ENCODE assay signal across 8 cellular contexts in the genomic region with DNA sequence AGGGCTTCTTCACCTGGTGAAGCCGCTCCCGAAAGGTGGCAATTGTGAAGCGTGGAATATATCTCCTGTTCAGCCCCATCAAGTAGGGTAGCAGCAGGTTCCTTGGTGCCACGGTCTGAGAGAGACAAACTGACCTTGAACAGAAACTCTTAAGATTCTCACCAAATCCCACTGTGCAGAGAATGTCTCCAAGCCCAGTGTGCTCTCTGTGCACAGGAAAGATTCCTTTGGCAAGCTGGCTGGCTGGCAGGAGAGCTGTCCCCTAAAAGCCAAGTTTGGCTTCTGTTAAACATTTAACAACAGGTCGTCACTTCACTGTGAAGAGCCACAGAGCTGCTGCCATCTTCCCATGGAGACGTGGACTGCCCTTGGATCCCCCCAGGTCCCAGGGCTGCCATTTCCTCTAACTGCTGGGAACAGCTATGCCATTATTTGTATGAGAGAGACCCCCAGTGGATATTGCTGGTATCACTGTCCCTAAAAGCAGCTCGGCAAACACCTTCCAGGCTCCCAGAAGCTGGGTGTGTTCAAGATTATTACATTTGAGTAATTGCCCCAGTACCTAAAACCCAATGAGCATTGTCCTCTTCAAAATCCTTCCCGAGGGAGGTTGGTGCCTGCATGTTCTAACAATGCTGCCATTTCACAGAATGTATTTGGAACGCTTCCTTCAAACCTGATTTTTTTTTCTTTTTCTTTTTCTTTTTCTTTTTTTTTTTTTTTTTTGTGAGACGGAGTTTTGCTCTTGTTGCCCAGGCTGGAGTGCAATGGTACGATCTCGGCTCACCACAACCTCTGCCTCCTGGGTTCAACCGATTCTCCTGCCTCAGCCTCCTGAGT.
DNase-seq lines count a peak whose midpoint lies in the region; ATAC-seq, FAIRE-seq and TF ChIP-seq lines count a peak whose summit lies in the region.
"Had no signal": no experiment of that assay in that cellular context is flagged by ENCODE, and none has a peak within 500 bp of the region (broad histone marks: within the 10 kb centered on the region; RNA-seq: fewer than 3 reads in every experiment).

No MANE protein-coding gene starts in this region.

- no peaks in the 10 kb centered on the region for H3K36me3 ChIP-seq in kidney (ENCODE audit: control insufficient read depth in 1 of 2, insufficient read depth in 2 of 2, low read length in 2 of 2)

- H3K4me3 Mint-ChIP-seq in T-helper 17 cell: no peak overlapping the region

- peak overlapping the region in 1 of 2 donors; percentile 40 for H3K4me3 ChIP-seq in kidney (ENCODE audit: low read length in 2 of 2)

- intact Hi-C loops in kidney (cut with DNase I): loop anchor here (10.0 kb wide), 1 partner anchor 354 kb away; no protein-coding TSS in a partner anchor

- CTCF ChIA-PET in GM10248 (lab: Yijun Ruan, JAX): interaction anchor here (0.6 to 16.3 kb wide), 63 partner anchors 9 to 782 kb away, joined by 3 to 260 read pairs (median 4); no protein-coding TSS in a partner anchor

- H3K9me3 ChIP-seq in T-helper 17 cell (ENCODE audit: control insufficient read depth, low read length, poor library complexity, severe bottlenecking) (no peaks in the 10 kb centered on the region), kidney (ENCODE audit: control insufficient read depth in 1 of 2, low read length in 2 of 2) (no peaks in the 10 kb centered on the region)

- H3K27ac ChIP-seq in caudate nucleus (ENCODE audit: low read depth, low read length) (peak overlapping the region; percentile 1), kidney (ENCODE audit: low read depth in 2 of 2, low read length in 2 of 2) (peak overlapping the region; percentile 25 to 32)

- peaks cover 18 to 41% of the 10 kb centered on the region in 2 donors for H3K4me1 ChIP-seq in kidney (ENCODE audit: control insufficient read depth in 1 of 2, insufficient read depth in 1 of 2, low read depth in 1 of 2, low read length in 2 of 2)

- DNase-seq in GM10248 (ENCODE audit: extremely low spot score) (peak; percentile 70), NCI-H1694 treated with DMSO at 0.1 percent for 48 hours (lab: John Stamatoyannopoulos, UW) (peak; percentile 78), T-helper 17 cell (peak in 1 of 3 donors; percentile 39), caudate nucleus (lab: John Stamatoyannopoulos, UW) (peak in 50 of 61 donors; percentile 21 to 86 (median 53)), kidney (peak; percentile 64)
- DNase-seq in stimulated activated CD4-positive, alpha-beta T cell treated with anti-CD3 and anti-CD28 coated beads, Interleukin-2, amount 100 ng/mL, for 48 hours: peak; percentile 33 to 48

- H3K4me1 Mint-ChIP-seq in T-helper 17 cell: peaks cover 35% of the 10 kb centered on the region

- no peak for FAIRE-seq in kidney (lab: Jason Lieb, UNC)
- FAIRE-seq: endometrium had no signal

- POLR2A ChIA-PET in GM10248 (lab: Yijun Ruan, JAX): interaction anchor here (0.5 to 1.0 kb wide), 2 partner anchors 16 to 446 kb away, joined by 3 read pairs; no protein-coding TSS in a partner anchor

- TF ChIP-seq CTCF in GM10248 (IDR thresholded peaks at IDR 0.05; ENCODE audit: control extremely low read depth, extremely low read depth, low read depth, missing control alignments): peak; percentile 75
- TF ChIP-seq CTCF in kidney (IDR thresholded peaks at IDR 0.05; ENCODE audit: borderline replicate concordance, extremely low read depth, insufficient read depth): peak; percentile 76

- H3K36me3 Mint-ChIP-seq in T-helper 17 cell (ENCODE audit: low read depth): no peaks in the 10 kb centered on the region

- ATAC-seq in HG02678 (IDR thresholded peaks at IDR 0.05; ENCODE audit: unreplicated experiment) (peak; percentile 57), T-helper 17 cell (peak; percentile 70)

- H3K9ac ChIP-seq in kidney (ENCODE audit: low read length in 2 of 2): no peak overlapping the region

- peak overlapping the region; percentile 97 for H3K27ac Mint-ChIP-seq in T-helper 17 cell

- H3K27me3 Mint-ChIP-seq in T-helper 17 cell: no peaks in the 10 kb centered on the region
